Comparison of ENCODE assay signal across 8 cellular contexts in the genomic region with DNA sequence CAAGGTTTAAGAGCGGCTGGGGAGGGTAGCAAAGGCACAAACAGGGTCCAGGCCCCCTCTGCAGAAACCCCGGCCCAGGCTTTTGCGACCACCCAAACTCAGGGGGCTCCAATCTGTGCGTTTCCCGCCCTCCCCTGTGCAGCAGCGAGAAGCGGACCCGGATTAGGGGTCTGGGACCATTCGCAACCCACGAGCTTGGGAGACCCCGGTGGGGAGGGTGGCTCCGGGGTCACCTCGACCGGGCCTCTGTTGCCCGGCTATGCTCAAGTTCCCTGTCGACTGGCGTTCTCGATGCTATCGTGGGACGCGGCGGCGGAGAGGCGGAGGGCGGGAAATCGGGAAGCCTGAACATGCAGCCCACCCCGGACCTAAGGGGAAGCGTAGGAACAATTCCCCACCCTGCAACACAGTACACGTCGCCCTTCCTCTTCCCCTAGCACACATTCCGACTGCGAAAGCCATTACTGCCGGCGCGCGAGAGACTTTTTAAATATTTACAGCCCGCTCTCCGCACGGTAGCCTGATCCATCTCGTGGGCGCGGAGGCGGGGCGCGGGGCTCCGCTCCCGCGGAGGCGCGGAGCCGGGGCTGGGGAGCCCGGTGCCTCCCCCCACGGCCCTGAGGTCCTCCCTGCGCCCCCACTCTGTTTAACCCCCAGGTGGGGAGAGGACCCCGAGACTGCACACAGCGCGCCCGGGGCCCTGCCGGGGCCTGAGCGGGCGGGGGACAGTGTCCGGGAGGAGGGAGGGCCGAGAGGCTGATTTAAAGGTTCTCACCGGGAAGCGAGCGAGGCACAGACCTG. TPM values are rescaled to one million over a fixed set of nuclear protein-coding genes. Genes with fewer than 3 reads are reported as not detected.
A peak's percentile ranks its signal among the peaks of the same experiment; 100 is the strongest.
DNase-seq lines count a peak whose midpoint lies in the region; ATAC-seq and TF ChIP-seq lines count a peak whose summit lies in the region.

No MANE protein-coding gene starts in this region.

- no peaks in the 10 kb centered on the region for H3K27me3 ChIP-seq in BLaER1
- peaks cover 6% of the 10 kb centered on the region for H3K27me3 ChIP-seq in neural cell (ENCODE audit: insufficient read depth, low read depth, low read length)

- TF ChIP-seq POLR2A in NB4 (IDR thresholded peaks at IDR 0.05; ENCODE audit: extremely low read depth, insufficient read length) = no peak

- TF ChIP-seq EP300 in neural cell (conservative IDR thresholded peaks at IDR 0.05; ENCODE audit: poor library complexity, severe bottlenecking) = no peak

- H3K79me2 ChIP-seq in neural cell (replicated peaks; ENCODE audit: insufficient read depth, low read length) = no peaks in the 10 kb centered on the region

- no peak for TF ChIP-seq RAD21 in neural cell (conservative IDR thresholded peaks at IDR 0.05)

- H2AFZ ChIP-seq in neural cell (ENCODE audit: low read depth, low read length) = no peak overlapping the region

- no peak for DNase-seq in NB4 (ENCODE audit: low read depth)
- DNase-seq in endothelial cell (ENCODE audit: low spot score) = no peak
- no peak for DNase-seq in amniotic stem cell (lab: John Stamatoyannopoulos, UW)
- no peak for DNase-seq in medulla oblongata (ENCODE audit: extremely low spot score)
- no peak for DNase-seq in glomerular visceral epithelial cell (ENCODE audit: extremely low spot score)

- peaks cover 80% of the 10 kb centered on the region for H3K4me1 ChIP-seq in BLaER1

- H3K27ac ChIP-seq in BLaER1 (peak overlapping the region; percentile 95), neural cell (ENCODE audit: low read length) (no peak overlapping the region)

- H3K4me3 ChIP-seq in BLaER1 (peak overlapping the region; percentile 82), NB4 (ENCODE audit: low read depth, low read length) (peak overlapping the region; percentile 50), neural cell (ENCODE audit: low read length) (peak overlapping the region; percentile 67)

- H4K20me1 ChIP-seq in BLaER1 (peaks cover 23% of the 10 kb centered on the region), neural cell (ENCODE audit: insufficient read depth) (no peaks in the 10 kb centered on the region)

- peaks cover 2% of the 10 kb centered on the region for H3K27me3 Mint-ChIP-seq in endothelial cell (ENCODE audit: unreplicated experiment)

- no peaks in the 10 kb centered on the region for H3F3A ChIP-seq in neural cell (ENCODE audit: insufficient read depth, low read length, poor library complexity, severe bottlenecking)

- H3K36me3 ChIP-seq in BLaER1 (no peaks in the 10 kb centered on the region), neural cell (ENCODE audit: insufficient read depth, low read length) (no peaks in the 10 kb centered on the region)

- peaks cover 48% of the 10 kb centered on the region for H3K4me1 Mint-ChIP-seq in endothelial cell (ENCODE audit: unreplicated experiment)

- TF ChIP-seq CTCF in NB4 (IDR thresholded peaks at IDR 0.05; ENCODE audit: low read depth, low read length) = no peak
- no peak for TF ChIP-seq CTCF in endothelial cell (IDR thresholded peaks at IDR 0.05; ENCODE audit: unreplicated experiment)
- TF ChIP-seq CTCF in neural cell (IDR thresholded peaks at IDR 0.05; ENCODE audit: poor library complexity, severe bottlenecking) = no peak

- no peaks in the 10 kb centered on the region for H3K9me3 Mint-ChIP-seq in endothelial cell (ENCODE audit: unreplicated experiment)

- H3K9me3 ChIP-seq in BLaER1 (peaks cover 30% of the 10 kb centered on the region), neural cell (ENCODE audit: low read length) (no peaks in the 10 kb centered on the region)

- no peaks in the 10 kb centered on the region for H3K36me3 Mint-ChIP-seq in endothelial cell (ENCODE audit: low read depth, unreplicated experiment)

- no peaks in the 10 kb centered on the region for H3K9me2 ChIP-seq in neural cell (ENCODE audit: insufficient read depth, low read length)

- peak overlapping the region; percentile 90 for H3K4me3 Mint-ChIP-seq in endothelial cell (ENCODE audit: unreplicated experiment)

- H3K9ac ChIP-seq in BLaER1 = peak overlapping the region; percentile 95
- peak overlapping the region; percentile 65 for H3K9ac ChIP-seq in neural cell (ENCODE audit: low read length)

- no peak for ATAC-seq in HG03460 (IDR thresholded peaks at IDR 0.05; ENCODE audit: unreplicated experiment)

- peak overlapping the region; percentile 85 for H3K4me2 ChIP-seq in BLaER1
- no peak overlapping the region for H3K4me2 ChIP-seq in neural cell (ENCODE audit: low read length)

- H3K27ac Mint-ChIP-seq in endothelial cell (ENCODE audit: unreplicated experiment) = no peak overlapping the region

TF ChIP-seq in neural cell, 6 proteins besides CTCF, POLR2A, EP300 and RAD21:
- TF ChIP-seq, protein P1, sequence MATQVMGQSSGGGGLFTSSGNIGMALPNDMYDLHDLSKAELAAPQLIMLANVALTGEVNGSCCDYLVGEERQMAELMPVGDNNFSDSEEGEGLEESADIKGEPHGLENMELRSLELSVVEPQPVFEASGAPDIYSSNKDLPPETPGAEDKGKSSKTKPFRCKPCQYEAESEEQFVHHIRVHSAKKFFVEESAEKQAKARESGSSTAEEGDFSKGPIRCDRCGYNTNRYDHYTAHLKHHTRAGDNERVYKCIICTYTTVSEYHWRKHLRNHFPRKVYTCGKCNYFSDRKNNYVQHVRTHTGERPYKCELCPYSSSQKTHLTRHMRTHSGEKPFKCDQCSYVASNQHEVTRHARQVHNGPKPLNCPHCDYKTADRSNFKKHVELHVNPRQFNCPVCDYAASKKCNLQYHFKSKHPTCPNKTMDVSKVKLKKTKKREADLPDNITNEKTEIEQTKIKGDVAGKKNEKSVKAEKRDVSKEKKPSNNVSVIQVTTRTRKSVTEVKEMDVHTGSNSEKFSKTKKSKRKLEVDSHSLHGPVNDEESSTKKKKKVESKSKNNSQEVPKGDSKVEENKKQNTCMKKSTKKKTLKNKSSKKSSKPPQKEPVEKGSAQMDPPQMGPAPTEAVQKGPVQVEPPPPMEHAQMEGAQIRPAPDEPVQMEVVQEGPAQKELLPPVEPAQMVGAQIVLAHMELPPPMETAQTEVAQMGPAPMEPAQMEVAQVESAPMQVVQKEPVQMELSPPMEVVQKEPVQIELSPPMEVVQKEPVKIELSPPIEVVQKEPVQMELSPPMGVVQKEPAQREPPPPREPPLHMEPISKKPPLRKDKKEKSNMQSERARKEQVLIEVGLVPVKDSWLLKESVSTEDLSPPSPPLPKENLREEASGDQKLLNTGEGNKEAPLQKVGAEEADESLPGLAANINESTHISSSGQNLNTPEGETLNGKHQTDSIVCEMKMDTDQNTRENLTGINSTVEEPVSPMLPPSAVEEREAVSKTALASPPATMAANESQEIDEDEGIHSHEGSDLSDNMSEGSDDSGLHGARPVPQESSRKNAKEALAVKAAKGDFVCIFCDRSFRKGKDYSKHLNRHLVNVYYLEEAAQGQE (IDR thresholded peaks at IDR 0.05; ENCODE audit: borderline replicate concordance) = no peak
- TF ChIP-seq MXI1 (conservative IDR thresholded peaks at IDR 0.05; ENCODE audit: poor library complexity, severe bottlenecking) = no peak
- no peak for TF ChIP-seq SMC3 (conservative IDR thresholded peaks at IDR 0.05; ENCODE audit: poor library complexity)
- no peak for TF ChIP-seq POLR2AphosphoS5 (IDR thresholded peaks at IDR 0.05)

RNA-seq across cellular contexts. Expression of a gene that starts 48.1 kb away (rescaled TPM):
- 34.5 TPM for total RNA-seq in endothelial cell (ENCODE audit: unreplicated experiment)
- polyA plus RNA-seq in neural cell = 18.0 and 23.7 TPM in 2 replicates
- polyA minus RNA-seq in neural cell = 49.7 and 72.6 TPM in 2 replicates
